8 cellular contexts compared by ENCODE assay signal in the genomic region with DNA sequence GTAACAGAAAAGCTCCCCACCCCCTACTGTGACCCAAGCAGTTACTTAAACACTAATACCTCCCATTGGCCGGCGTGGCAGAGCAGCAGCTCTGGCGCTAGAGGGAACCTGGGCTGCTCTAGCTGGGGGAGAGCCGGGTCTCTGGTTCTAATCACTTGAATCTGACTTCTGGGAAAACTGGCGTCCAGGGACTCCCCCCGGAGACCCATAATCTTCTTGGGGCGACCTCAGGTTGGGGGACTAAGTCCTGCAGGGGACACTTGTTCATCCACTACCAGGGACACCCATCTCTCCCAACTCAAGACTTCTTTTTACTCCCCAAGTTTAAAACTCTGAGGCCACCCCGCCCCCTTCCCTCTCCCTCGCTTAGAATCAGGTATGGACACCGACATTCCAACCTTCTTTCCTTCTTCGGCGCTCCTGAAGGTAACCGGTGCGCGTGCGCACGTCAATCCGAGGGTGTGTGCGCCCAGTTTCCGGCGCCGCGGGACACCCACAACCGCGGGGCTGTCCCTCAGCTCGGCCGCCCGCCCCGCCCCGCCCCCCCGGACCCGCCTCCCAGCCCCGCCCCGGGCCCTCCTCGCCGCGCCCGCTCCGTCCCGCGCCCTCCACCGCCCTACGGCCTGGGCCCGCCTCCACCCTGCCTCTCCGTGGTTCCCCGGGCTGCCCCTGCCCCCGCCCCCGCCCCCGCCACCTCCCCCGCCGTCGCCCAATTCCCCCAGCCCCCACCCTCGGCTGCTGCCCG. TPM values are rescaled to one million over a fixed set of nuclear protein-coding genes. Genes with fewer than 3 reads are reported as not detected.
DNase-seq lines count a peak whose midpoint lies in the region; ATAC-seq and TF ChIP-seq lines count a peak whose summit lies in the region.

A gene with protein sequence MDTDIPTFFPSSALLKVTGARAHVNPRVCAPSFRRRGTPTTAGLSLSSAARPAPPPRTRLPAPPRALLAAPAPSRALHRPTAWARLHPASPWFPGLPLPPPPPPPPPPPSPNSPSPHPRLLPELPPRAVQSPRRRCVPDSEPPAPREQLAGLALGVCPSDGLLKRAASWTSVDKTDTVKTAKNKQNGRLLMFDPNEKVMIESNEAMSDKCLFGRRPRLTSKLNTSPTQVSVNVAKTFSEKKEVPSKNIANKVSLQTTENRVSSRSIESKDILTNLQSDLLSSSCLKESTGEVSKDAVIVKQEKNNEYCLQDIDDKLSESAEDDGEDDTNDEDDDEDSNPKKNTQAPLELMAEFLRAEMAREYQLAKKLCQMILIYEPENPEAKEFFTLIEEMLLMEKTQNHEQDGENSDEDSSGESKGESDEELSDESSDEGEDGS (plus strand): TSS at position 75 of the 745 bp plus-strand sequence. CDS start 304 bp downstream, at position 379.

- peak within 1 kb of the TSS; percentile 62 for H3K4me3 ChIP-seq in BJ (ENCODE audit: low read depth, low read length)
- H3K4me3 ChIP-seq in mononuclear cell (ENCODE audit: low read length) = peak within 1 kb of the TSS; percentile 45

- POLR2A ChIA-PET in BJ (lab: Charles Lee) = interaction anchor here (1.3 kb wide), 1 partner anchor 31 kb away, joined by 3 read pairs; no protein-coding TSS in a partner anchor

- DNase-seq in BJ (ENCODE audit: low read depth) (no peak), NOMO-1 (lab: John Stamatoyannopoulos, UW; ENCODE audit: unreplicated experiment in 2 of 2) (peak; percentile 74 to 88), epidermal melanocyte (ENCODE audit: insufficient read length, low spot score) (peak; percentile 49)
- peak; percentile 17 for DNase-seq in activated CD8-positive, alpha-beta memory T cell treated with anti-CD3 and anti-CD28 coated beads, Interleukin-2, amount 50 U/mL, for 24 hours (ENCODE audit: extremely low read depth)
- peak; percentile 33 to 42 for DNase-seq in stimulated activated CD8-positive, alpha-beta memory T cell treated with anti-CD3 and anti-CD28 coated beads, Interleukin-2, amount 100 ng/mL, for 1 hour (ENCODE audit: low read depth in 2 of 2)

- CTCF ChIA-PET in BJ (lab: Yijun Ruan, JAX) = interaction anchor here (0.6 to 1.4 kb wide), 4 partner anchors 34 to 361 kb away, joined by 3 to 5 read pairs (median 4); no protein-coding TSS in a partner anchor

- ATAC-seq in GM19397 (IDR thresholded peaks at IDR 0.05; ENCODE audit: unreplicated experiment) (peak; percentile 77), HG03571 (IDR thresholded peaks at IDR 0.05; ENCODE audit: unreplicated experiment) (peak; percentile 79)

- H3K4me1 ChIP-seq in mononuclear cell (ENCODE audit: insufficient read depth, low read length) = peaks cover 13% of the 10 kb centered on the region

- H3K27me3 ChIP-seq in BJ (ENCODE audit: control insufficient read depth, insufficient read depth, low read length) = peaks cover 7% of the 10 kb centered on the region
- peaks cover 45% of the 10 kb centered on the region for H3K27me3 ChIP-seq in mononuclear cell (ENCODE audit: insufficient read depth, low read length)

- H3K36me3 ChIP-seq in BJ (ENCODE audit: control insufficient read depth, insufficient read depth, low read length) = no peaks in the 10 kb centered on the region

- no peaks in the 10 kb centered on the region for H3K9me3 ChIP-seq in mononuclear cell (ENCODE audit: low read depth, low read length)

- TF ChIP-seq CTCF in BJ (IDR thresholded peaks at IDR 0.05; ENCODE audit: insufficient read depth, low read depth, low read length) = peak; percentile 39

RNA-seq across cellular contexts. Expression of the gene that starts here (rescaled TPM):
- polyA plus RNA-seq in BJ (2011; rRNA removed) = not detected in 2 replicates
- not detected in 2 replicates for polyA minus RNA-seq in BJ (2011; rRNA and poly(A)+ RNA removed)
- not detected for total RNA-seq in mononuclear cell
